Comparison of ENCODE assay signal across 1 cellular context in the genomic region with DNA sequence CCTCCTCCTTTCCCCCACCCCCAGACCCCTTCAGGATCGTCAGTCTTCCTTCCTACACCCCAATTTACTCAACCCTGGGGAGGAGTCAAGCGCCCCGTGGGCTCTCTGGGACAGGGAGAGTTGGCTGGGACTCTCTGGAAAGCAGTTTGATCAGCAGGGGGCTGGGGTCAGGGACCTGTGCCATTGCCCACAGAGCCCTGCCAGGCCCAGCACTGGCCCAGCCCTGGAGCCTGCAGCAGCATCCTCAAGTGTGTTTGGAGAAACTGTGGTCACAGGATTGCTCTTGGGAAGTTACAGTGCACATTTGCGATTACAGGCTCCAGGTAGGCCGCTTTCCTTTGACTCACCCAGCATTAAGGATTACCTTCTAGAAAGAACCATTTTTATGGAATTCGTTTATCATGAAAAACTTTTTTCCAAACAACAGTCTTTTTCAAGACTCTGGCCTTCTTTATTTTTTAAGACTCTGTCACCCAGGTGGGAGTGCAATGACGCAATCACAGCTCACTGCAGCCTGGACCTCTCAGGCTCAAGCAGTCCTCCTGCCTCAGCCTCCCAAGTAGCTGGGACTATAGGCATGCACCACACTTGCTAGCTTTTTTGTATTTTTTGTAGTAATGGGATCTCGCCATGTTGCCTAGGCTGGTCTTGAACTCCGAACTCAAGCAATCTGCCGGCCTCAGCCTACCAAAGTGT.
TF ChIP-seq lines count a peak whose summit lies in the region.

No MANE protein-coding gene starts in this region.

TF ChIP-seq in K562, 482 proteins besides CTCF, POLR2A, EP300 and RAD21 (continued from another document):
- TF ChIP-seq ZNF318 (IDR thresholded peaks at IDR 0.05; ENCODE audit: borderline replicate concordance in 1 of 2, low read depth in 1 of 2): no peak
- TF ChIP-seq RFX1 (IDR thresholded peaks at IDR 0.05): no peak
- no peak for TF ChIP-seq SAFB (IDR thresholded peaks at IDR 0.05; ENCODE audit: borderline replicate concordance, low read depth, low read length)
- TF ChIP-seq HNRNPK (IDR thresholded peaks at IDR 0.05; ENCODE audit: low read depth, low read length, poor library complexity, severe bottlenecking): no peak
- TF ChIP-seq, protein P1, sequence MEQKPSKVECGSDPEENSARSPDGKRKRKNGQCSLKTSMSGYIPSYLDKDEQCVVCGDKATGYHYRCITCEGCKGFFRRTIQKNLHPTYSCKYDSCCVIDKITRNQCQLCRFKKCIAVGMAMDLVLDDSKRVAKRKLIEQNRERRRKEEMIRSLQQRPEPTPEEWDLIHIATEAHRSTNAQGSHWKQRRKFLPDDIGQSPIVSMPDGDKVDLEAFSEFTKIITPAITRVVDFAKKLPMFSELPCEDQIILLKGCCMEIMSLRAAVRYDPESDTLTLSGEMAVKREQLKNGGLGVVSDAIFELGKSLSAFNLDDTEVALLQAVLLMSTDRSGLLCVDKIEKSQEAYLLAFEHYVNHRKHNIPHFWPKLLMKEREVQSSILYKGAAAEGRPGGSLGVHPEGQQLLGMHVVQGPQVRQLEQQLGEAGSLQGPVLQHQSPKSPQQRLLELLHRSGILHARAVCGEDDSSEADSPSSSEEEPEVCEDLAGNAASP (IDR thresholded peaks at IDR 0.05): no peak
- no peak for TF ChIP-seq ETS2 (tag; IDR thresholded peaks at IDR 0.05; ENCODE audit: borderline replicate concordance, poor library complexity, severe bottlenecking)
- TF ChIP-seq MTA3 (IDR thresholded peaks at IDR 0.05; ENCODE audit: borderline replicate concordance): no peak
- no peak for TF ChIP-seq SMARCE1 (IDR thresholded peaks at IDR 0.05)
- TF ChIP-seq, protein P2, sequence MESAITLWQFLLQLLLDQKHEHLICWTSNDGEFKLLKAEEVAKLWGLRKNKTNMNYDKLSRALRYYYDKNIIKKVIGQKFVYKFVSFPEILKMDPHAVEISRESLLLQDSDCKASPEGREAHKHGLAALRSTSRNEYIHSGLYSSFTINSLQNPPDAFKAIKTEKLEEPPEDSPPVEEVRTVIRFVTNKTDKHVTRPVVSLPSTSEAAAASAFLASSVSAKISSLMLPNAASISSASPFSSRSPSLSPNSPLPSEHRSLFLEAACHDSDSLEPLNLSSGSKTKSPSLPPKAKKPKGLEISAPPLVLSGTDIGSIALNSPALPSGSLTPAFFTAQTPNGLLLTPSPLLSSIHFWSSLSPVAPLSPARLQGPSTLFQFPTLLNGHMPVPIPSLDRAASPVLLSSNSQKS (CRISPR knock-in tag; IDR thresholded peaks at IDR 0.05): no peak
- TF ChIP-seq, protein P3, sequence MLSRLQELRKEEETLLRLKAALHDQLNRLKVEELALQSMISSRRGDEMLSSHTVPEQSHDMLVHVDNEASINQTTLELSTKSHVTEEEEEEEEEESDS (CRISPR knock-in tag; IDR thresholded peaks at IDR 0.05): no peak
- TF ChIP-seq, protein P4, sequence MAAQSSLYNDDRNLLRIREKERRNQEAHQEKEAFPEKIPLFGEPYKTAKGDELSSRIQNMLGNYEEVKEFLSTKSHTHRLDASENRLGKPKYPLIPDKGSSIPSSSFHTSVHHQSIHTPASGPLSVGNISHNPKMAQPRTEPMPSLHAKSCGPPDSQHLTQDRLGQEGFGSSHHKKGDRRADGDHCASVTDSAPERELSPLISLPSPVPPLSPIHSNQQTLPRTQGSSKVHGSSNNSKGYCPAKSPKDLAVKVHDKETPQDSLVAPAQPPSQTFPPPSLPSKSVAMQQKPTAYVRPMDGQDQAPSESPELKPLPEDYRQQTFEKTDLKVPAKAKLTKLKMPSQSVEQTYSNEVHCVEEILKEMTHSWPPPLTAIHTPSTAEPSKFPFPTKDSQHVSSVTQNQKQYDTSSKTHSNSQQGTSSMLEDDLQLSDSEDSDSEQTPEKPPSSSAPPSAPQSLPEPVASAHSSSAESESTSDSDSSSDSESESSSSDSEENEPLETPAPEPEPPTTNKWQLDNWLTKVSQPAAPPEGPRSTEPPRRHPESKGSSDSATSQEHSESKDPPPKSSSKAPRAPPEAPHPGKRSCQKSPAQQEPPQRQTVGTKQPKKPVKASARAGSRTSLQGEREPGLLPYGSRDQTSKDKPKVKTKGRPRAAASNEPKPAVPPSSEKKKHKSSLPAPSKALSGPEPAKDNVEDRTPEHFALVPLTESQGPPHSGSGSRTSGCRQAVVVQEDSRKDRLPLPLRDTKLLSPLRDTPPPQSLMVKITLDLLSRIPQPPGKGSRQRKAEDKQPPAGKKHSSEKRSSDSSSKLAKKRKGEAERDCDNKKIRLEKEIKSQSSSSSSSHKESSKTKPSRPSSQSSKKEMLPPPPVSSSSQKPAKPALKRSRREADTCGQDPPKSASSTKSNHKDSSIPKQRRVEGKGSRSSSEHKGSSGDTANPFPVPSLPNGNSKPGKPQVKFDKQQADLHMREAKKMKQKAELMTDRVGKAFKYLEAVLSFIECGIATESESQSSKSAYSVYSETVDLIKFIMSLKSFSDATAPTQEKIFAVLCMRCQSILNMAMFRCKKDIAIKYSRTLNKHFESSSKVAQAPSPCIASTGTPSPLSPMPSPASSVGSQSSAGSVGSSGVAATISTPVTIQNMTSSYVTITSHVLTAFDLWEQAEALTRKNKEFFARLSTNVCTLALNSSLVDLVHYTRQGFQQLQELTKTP (IDR thresholded peaks at IDR 0.05; ENCODE audit: low read depth in 1 of 2, partially characterized antibody in 2 of 2): no peak
